ENCODE assay signal across 9 cellular contexts in the genomic region with DNA sequence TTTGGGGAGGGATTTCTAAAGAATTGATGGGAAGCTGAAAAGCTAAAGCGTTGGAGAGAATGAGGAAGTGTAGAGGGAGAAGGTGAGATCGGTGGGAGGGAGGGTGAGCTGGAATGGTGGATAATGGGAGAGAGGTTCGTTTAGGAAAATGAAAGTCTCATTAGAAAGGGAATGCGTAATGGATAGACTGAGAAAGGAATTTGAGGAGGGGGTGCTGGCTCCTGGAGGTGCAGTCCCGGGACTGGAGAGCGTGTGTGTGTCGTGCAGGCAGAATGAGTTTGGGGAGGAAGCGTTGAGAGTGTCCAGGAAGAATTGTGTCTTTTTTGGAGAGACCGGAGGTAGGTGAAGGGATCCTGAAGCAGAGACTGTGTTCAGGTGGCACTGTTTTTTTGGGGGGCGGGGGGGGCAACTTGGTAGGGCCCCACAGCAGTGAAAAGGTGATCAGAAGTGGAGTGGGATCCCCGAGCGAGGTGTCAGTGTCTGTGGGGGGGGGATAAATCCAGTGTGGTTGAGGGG. TPM values are rescaled to one million over a fixed set of nuclear protein-coding genes. Genes with fewer than 3 reads are reported as not detected.
DNase-seq lines count a peak whose midpoint lies in the region; ATAC-seq, FAIRE-seq and TF ChIP-seq lines count a peak whose summit lies in the region.
"Had no signal": no experiment of that assay in that cellular context is flagged by ENCODE, and none has a peak within 500 bp of the region (broad histone marks: within the 10 kb centered on the region; RNA-seq: fewer than 3 reads in every experiment).

No MANE protein-coding gene starts in this region.

- H3K4me3 ChIP-seq in SK-N-SH (ENCODE audit: low read depth in 2 of 2, low read length in 1 of 2) = peak overlapping the region; percentile 59 to 99
- H3K4me3 ChIP-seq in keratinocyte (ENCODE audit: control insufficient read depth in 2 of 3, extremely low read depth in 1 of 3, insufficient read depth in 2 of 3, low read depth in 1 of 3, low read length in 3 of 3) = peak overlapping the region; percentile 96 to 100 (median 98)
- H3K4me3 ChIP-seq in suprapubic skin = peak overlapping the region; percentile 94

- H3K9me1 ChIP-seq in keratinocyte (ENCODE audit: control insufficient read depth, extremely low read depth, insufficient read depth, low read length) = no peaks in the 10 kb centered on the region

- TF ChIP-seq POLR2A in suprapubic skin (IDR thresholded peaks at IDR 0.05) = no peak

- no peak for TF ChIP-seq RAD21 in SK-N-SH (IDR thresholded peaks at IDR 0.05; ENCODE audit: low read length)

- no peak for FAIRE-seq in keratinocyte (lab: Jason Lieb, UNC)
- FAIRE-seq: G401.6 had no signal

- H3F3A ChIP-seq in SK-N-SH (replicated peaks; ENCODE audit: insufficient read depth) = peaks cover 31% of the 10 kb centered on the region

- POLR2A ChIA-PET in SK-N-SH (lab: Yijun Ruan, JAX) = interaction anchor here (1.0 to 2.5 kb wide), 2 partner anchors 14 to 17 kb away, joined by 6 to 10 read pairs; no protein-coding TSS in a partner anchor

- CTCF ChIA-PET in SK-N-SH (lab: Yijun Ruan, JAX) = interaction anchor here (0.7 to 5.1 kb wide), 2 partner anchors 13 to 22 kb away, joined by 3 to 40 read pairs; no protein-coding TSS in a partner anchor

- TF ChIP-seq EP300 in SK-N-SH (IDR thresholded peaks at IDR 0.05; ENCODE audit: borderline replicate concordance in 1 of 2, low read depth in 1 of 2, low read length in 1 of 2) = no peak
- TF ChIP-seq EP300 in suprapubic skin (IDR thresholded peaks at IDR 0.05) = no peak

- H3K9me3 ChIP-seq in SK-N-SH = no peaks in the 10 kb centered on the region
- no peaks in the 10 kb centered on the region for H3K9me3 ChIP-seq in keratinocyte (ENCODE audit: control insufficient read depth, low read depth, low read length)
- no peaks in the 10 kb centered on the region for H3K9me3 ChIP-seq in suprapubic skin

- no peaks in the 10 kb centered on the region for H3K9me2 ChIP-seq in SK-N-SH

- H3K9ac ChIP-seq in SK-N-SH (peak overlapping the region; percentile 100), keratinocyte (ENCODE audit: control insufficient read depth, extremely low read depth, insufficient read depth, low read length) (peak overlapping the region; percentile 99)

- H4K20me1 ChIP-seq in SK-N-SH (ENCODE audit: insufficient read depth) = peaks cover 41% of the 10 kb centered on the region
- peaks cover 9% of the 10 kb centered on the region for H4K20me1 ChIP-seq in keratinocyte (ENCODE audit: control insufficient read depth, extremely low read depth, insufficient read depth, low read length)

- H3K4me2 ChIP-seq in SK-N-SH = peak overlapping the region; percentile 88
- peak overlapping the region; percentile 71 for H3K4me2 ChIP-seq in keratinocyte (ENCODE audit: control insufficient read depth, extremely low read depth, insufficient read depth, low read depth, low read length)

- DNase-seq in SK-N-SH = no peak
- no peak for DNase-seq in activated naive CD4-positive, alpha-beta T cell treated with anti-CD3 and anti-CD28 coated beads, Interleukin-2, amount 50 U/mL, for 72 hours (ENCODE audit: low spot score in 2 of 2)
- no peak for DNase-seq in keratinocyte (ENCODE audit: low read depth, low spot score)
- no peak for DNase-seq in suprapubic skin (ENCODE audit: low spot score in 2 of 2)
- DNase-seq in NCI-H146 (lab: John Stamatoyannopoulos, UW) = no peak
- no peak for DNase-seq in stimulated activated CD8-positive, alpha-beta memory T cell treated with anti-CD3 and anti-CD28 coated beads, Interleukin-4, amount 100 ng/mL, for 48 hours

- H3K27me3 ChIP-seq in SK-N-SH (ENCODE audit: insufficient read depth) (no peaks in the 10 kb centered on the region), keratinocyte (ENCODE audit: control insufficient read depth, extremely low read depth, insufficient read depth, low read length) (no peaks in the 10 kb centered on the region), suprapubic skin (no peaks in the 10 kb centered on the region)

- H3K36me3 ChIP-seq in SK-N-SH (replicated peaks in 1 of 2; ENCODE audit: control insufficient read depth in 1 of 2, insufficient read depth in 2 of 2, low read length in 1 of 2) = peaks cover 0 to 4% of the 10 kb centered on the region in 2 experiments
- peaks cover 0 to 7% of the 10 kb centered on the region in 2 experiments for H3K36me3 ChIP-seq in keratinocyte (ENCODE audit: control insufficient read depth in 2 of 2, extremely low read depth in 1 of 2, insufficient read depth in 2 of 2, low read length in 2 of 2)
- H3K36me3 ChIP-seq in suprapubic skin = no peaks in the 10 kb centered on the region

- peaks cover 34 to 36% of the 10 kb centered on the region in 2 donors for H3K36me3 Mint-ChIP-seq in activated naive CD4-positive, alpha-beta T cell treated with anti-CD3 and anti-CD28 coated beads, Interleukin-2, amount 50 U/mL, for 72 hours

- H3K27ac ChIP-seq in SK-N-SH (ENCODE audit: low read depth in 2 of 2, low read length in 1 of 2) (peak overlapping the region; percentile 71 to 99), keratinocyte (ENCODE audit: control insufficient read depth, insufficient read depth, low read length) (peak overlapping the region; percentile 98), suprapubic skin (peak overlapping the region; percentile 96)

- WGBS in SK-N-SH (ENCODE audit: low lambda C conversion rate) = 2% methylated on average over 12 of the region's 12 CpGs
- under 1% methylated on average over 12 of the region's 12 CpGs for WGBS in suprapubic skin

- no peak for ATAC-seq in SK-N-SH treated with all-trans-retinoic acid at 6 μM for 48 hours
- ATAC-seq in activated naive CD4-positive, alpha-beta T cell treated with anti-CD3 and anti-CD28 coated beads, Interleukin-2, amount 50 U/mL, for 72 hours = no peak
- ATAC-seq in GM18511 (IDR thresholded peaks at IDR 0.05; ENCODE audit: unreplicated experiment) = no peak

- TF ChIP-seq CTCF in SK-N-SH (IDR thresholded peaks at IDR 0.05) (no peak), keratinocyte (optimal IDR thresholded peaks at IDR 0.05 in 1 of 3, IDR thresholded peaks at IDR 0.05 in 1 of 3, conservative IDR thresholded peaks at IDR 0.05 in 1 of 3; ENCODE audit: extremely low read depth in 1 of 3, insufficient read depth in 2 of 3, low read length in 3 of 3) (no peak), suprapubic skin (IDR thresholded peaks at IDR 0.05) (no peak)

- H3K27ac Mint-ChIP-seq in activated naive CD4-positive, alpha-beta T cell treated with anti-CD3 and anti-CD28 coated beads, Interleukin-2, amount 50 U/mL, for 72 hours = peak overlapping the region; percentile 94 to 95

- H2AFZ ChIP-seq in SK-N-SH (ENCODE audit: low read depth) (no peak overlapping the region), keratinocyte (ENCODE audit: control insufficient read depth, low read length) (no peak overlapping the region)

- H3K9me3 Mint-ChIP-seq in activated naive CD4-positive, alpha-beta T cell treated with anti-CD3 and anti-CD28 coated beads, Interleukin-2, amount 50 U/mL, for 72 hours = no peaks in the 10 kb centered on the region

- peaks cover 64% of the 10 kb centered on the region for H3K79me2 ChIP-seq in SK-N-SH (ENCODE audit: insufficient read depth)
- H3K79me2 ChIP-seq in keratinocyte (ENCODE audit: control insufficient read depth, insufficient read depth, low read length) = peaks cover 64% of the 10 kb centered on the region

- dilution Hi-C loops in keratinocyte (cut with MboI; ENCODE audit: extremely low pct_ligation_motif_present, low sequenced_read_pairs) = no loop called here

- peaks cover 27 to 37% of the 10 kb centered on the region in 2 experiments for H3K4me1 ChIP-seq in SK-N-SH (ENCODE audit: control insufficient read depth in 1 of 2, insufficient read depth in 2 of 2, low read depth in 1 of 2, low read length in 1 of 2)
- peaks cover 37% of the 10 kb centered on the region for H3K4me1 ChIP-seq in keratinocyte (ENCODE audit: control insufficient read depth, extremely low read depth, insufficient read depth, low read length)
- peaks cover 62% of the 10 kb centered on the region for H3K4me1 ChIP-seq in suprapubic skin

RNA-seq across cellular contexts. Expression of gene ACTN4, which starts 1.4 kb away (rescaled TPM):
- polyA plus RNA-seq in SK-N-SH (2012; rRNA removed) (494 and 598 TPM in 2 replicates), keratinocyte (463 to 720 TPM (median 526 TPM) in 3 replicates)
- polyA plus RNA-seq in SK-N-SH (2012; cell fraction: cytosol; rRNA removed) = 222 and 365 TPM in 2 replicates
- 687 and 951 TPM in 2 replicates for polyA plus RNA-seq in SK-N-SH (2012; cell fraction: nucleus; rRNA removed)
- total RNA-seq in activated naive CD4-positive, alpha-beta T cell treated with anti-CD3 and anti-CD28 coated beads, Interleukin-2, amount 50 U/mL, for 72 hours = 100 to 1,000 TPM; 181 to 204 TPM
- polyA plus RNA-seq in keratinocyte (2011; ENCODE audit: low read depth) = 762 TPM
- 452 and 468 TPM in 2 replicates for polyA plus RNA-seq in keratinocyte (2011; cell fraction: cytosol; rRNA removed)
- 1,020 and 1,377 TPM in 2 replicates for polyA plus RNA-seq in keratinocyte (2011; cell fraction: nucleus; rRNA removed)
- 537 and 1,150 TPM in 2 replicates for polyA plus RNA-seq in keratinocyte (2012; ENCODE audit: low replicate concordance)
- polyA minus RNA-seq in keratinocyte = 417 to 1,584 TPM (median 501 TPM) in 3 replicates
- polyA minus RNA-seq in keratinocyte (2011; cell fraction: cytosol; rRNA and poly(A)+ RNA removed) = 376 TPM
- polyA minus RNA-seq in keratinocyte (2011; cell fraction: nucleus; rRNA and poly(A)+ RNA removed) = 400 and 697 TPM in 2 replicates
- 100 to 1,000 TPM; 475 to 520 (median 507) TPM for total RNA-seq in suprapubic skin

RNA-seq across cellular contexts. Expression of gene EIF3K, which starts 29.9 kb away (rescaled TPM):
- 405 and 484 TPM in 2 replicates for polyA plus RNA-seq in SK-N-SH (2012; rRNA removed)
- polyA plus RNA-seq in SK-N-SH (2012; cell fraction: cytosol; rRNA removed) = 274 and 343 TPM in 2 replicates
- polyA plus RNA-seq in SK-N-SH (2012; cell fraction: nucleus; rRNA removed) = 285 and 487 TPM in 2 replicates
- total RNA-seq in activated naive CD4-positive, alpha-beta T cell treated with anti-CD3 and anti-CD28 coated beads, Interleukin-2, amount 50 U/mL, for 72 hours = 100 to 1,000 TPM; 282 to 299 TPM
- polyA plus RNA-seq in keratinocyte = 240 to 304 TPM (median 260 TPM) in 3 replicates
- 262 TPM for polyA plus RNA-seq in keratinocyte (2011; ENCODE audit: low read depth)
- polyA plus RNA-seq in keratinocyte (2011; cell fraction: cytosol; rRNA removed) = 399 and 557 TPM in 2 replicates
- polyA plus RNA-seq in keratinocyte (2011; cell fraction: nucleus; rRNA removed) = 275 and 357 TPM in 2 replicates
- polyA plus RNA-seq in keratinocyte (2012; ENCODE audit: low replicate concordance) = 276 and 339 TPM in 2 replicates
- 344 to 553 TPM (median 352 TPM) in 3 replicates for polyA minus RNA-seq in keratinocyte
- polyA minus RNA-seq in keratinocyte (2011; cell fraction: cytosol; rRNA and poly(A)+ RNA removed) = 270 TPM
- polyA minus RNA-seq in keratinocyte (2011; cell fraction: nucleus; rRNA and poly(A)+ RNA removed) = 60.8 and 84.1 TPM in 2 replicates
- 100 to 1,000 TPM; 274 to 587 (median 557) TPM for total RNA-seq in suprapubic skin

RNA-seq across cellular contexts. Expression of gene MAP4K1, which starts 31.1 kb away (rescaled TPM):
- polyA plus RNA-seq in SK-N-SH (2012; rRNA removed) (0.31 and 0.37 TPM in 2 replicates), keratinocyte (0.22 to 0.25 TPM in 2 of 3 replicates, not detected in the other)
- 0.10 and 0.20 TPM in 2 replicates for polyA plus RNA-seq in SK-N-SH (2012; cell fraction: cytosol; rRNA removed)
- 2.8 TPM in 2 replicates for polyA plus RNA-seq in SK-N-SH (2012; cell fraction: nucleus; rRNA removed)
- 100 to 1,000 TPM; 225 to 247 TPM for total RNA-seq in activated naive CD4-positive, alpha-beta T cell treated with anti-CD3 and anti-CD28 coated beads, Interleukin-2, amount 50 U/mL, for 72 hours
- polyA plus RNA-seq in keratinocyte (2011; ENCODE audit: low read depth) = not detected
- polyA plus RNA-seq in keratinocyte (2011; cell fraction: cytosol; rRNA removed) = 0.06 TPM in 1 of 2 replicates, not detected in the other
- polyA plus RNA-seq in keratinocyte (2011; cell fraction: nucleus; rRNA removed) = 0.52 and 0.60 TPM in 2 replicates
- 0.23 and 0.81 TPM in 2 replicates for polyA plus RNA-seq in keratinocyte (2012; ENCODE audit: low replicate concordance)
- polyA minus RNA-seq in keratinocyte = not detected in 3 replicates
- polyA minus RNA-seq in keratinocyte (2011; cell fraction: cytosol; rRNA and poly(A)+ RNA removed) = not detected
- not detected in 2 replicates for polyA minus RNA-seq in keratinocyte (2011; cell fraction: nucleus; rRNA and poly(A)+ RNA removed)
- total RNA-seq in suprapubic skin = 1 to 10 TPM in 3 of 4 donors, under 1 TPM in 1; 0.68 to 2.8 (median 1.8) TPM

Comparison
In these comparisons a context has a peak if more than half of its experiments do, and no peak if none do; other contexts are left out.
1. RNA of gene MAP4K1, which starts 31.1 kb away (total RNA-seq): 225 to 247 TPM in activated naive CD4-positive, alpha-beta T cell treated with anti-CD3 and anti-CD28 coated beads, Interleukin-2, amount 50 U/mL, for 72 hours; 0.68 to 2.8 TPM in suprapubic skin; every median in the first group is over 10 times any median in the second.
2. Peak in every context shown above with its lines, with median percentiles within 50 percentile points of each other: H3K27ac ChIP-seq and H3K4me3 ChIP-seq.